Comparison of ENCODE assay signal across 8 cellular contexts in the genomic region with DNA sequence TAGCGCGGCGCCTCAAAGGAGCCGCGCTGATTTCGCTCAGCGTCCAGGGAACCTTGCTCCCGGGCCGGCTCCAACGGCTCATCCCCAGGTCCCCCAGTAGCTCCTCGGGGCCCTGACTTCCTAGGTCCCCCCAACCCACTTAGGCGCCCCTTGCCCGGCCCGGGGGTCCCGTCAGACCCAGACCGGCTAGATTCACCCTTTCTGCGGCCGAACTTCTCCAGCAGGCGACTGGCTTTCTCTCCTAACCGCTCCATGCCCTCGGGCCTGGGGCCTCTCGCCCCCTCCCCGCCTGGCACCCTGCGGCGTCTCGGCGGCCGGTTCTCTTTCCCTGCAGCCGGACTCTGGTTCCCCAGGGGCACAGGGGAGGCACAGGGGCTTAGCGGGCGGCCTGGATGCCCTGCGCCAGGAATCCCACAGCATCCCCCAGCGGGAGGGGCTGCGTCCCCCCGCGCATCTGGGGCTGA. TPM values are rescaled to one million over a fixed set of nuclear protein-coding genes. Genes with fewer than 3 reads are reported as not detected.
DNase-seq lines count a peak whose midpoint lies in the region; ATAC-seq and TF ChIP-seq lines count a peak whose summit lies in the region.

No MANE protein-coding gene starts in this region.

- H3K36me3 ChIP-seq in Peyer's patch (no peaks in the 10 kb centered on the region), psoas muscle (ENCODE audit: insufficient read depth in 1 of 2, low read depth in 1 of 2) (no peaks in the 10 kb centered on the region)

- TF ChIP-seq CTCF in Peyer's patch (IDR thresholded peaks at IDR 0.05) (no peak), foreskin keratinocyte (conservative IDR thresholded peaks at IDR 0.05) (no peak), psoas muscle (IDR thresholded peaks at IDR 0.05) (no peak)

- intact Hi-C loops in psoas muscle (cut with DNase I), result loop anchor here (5.0 to 10.0 kb wide), 2 partner anchors 47 to 425 kb away; no protein-coding TSS in a partner anchor

- H3K4me3 ChIP-seq in GM08714 (ENCODE audit: low read length), result peak overlapping the region; percentile 61; the same call in 1 of the 2 replicates
- peak overlapping the region; percentile 48 to 75 (median 62) for H3K4me3 ChIP-seq in Peyer's patch
- peak overlapping the region; percentile 71 for H3K4me3 ChIP-seq in psoas muscle

- 0 to 3% (median 1%) methylated on average over 25 to 36 of the region's 36 CpGs for WGBS in psoas muscle, 3 donors

- H3K27ac ChIP-seq in Peyer's patch (peak overlapping the region; percentile 18 to 72 (median 50)), foreskin keratinocyte (peak overlapping the region; percentile 44), psoas muscle (peak overlapping the region; percentile 19)

- no peak for TF ChIP-seq POLR2A in Peyer's patch (IDR thresholded peaks at IDR 0.05)

- H3K9me3 ChIP-seq in Peyer's patch (peaks cover 0 to 5% (median 0%) of the 10 kb centered on the region in 4 donors), psoas muscle (no peaks in the 10 kb centered on the region)

- DNase-seq in Peyer's patch (no peak), foreskin keratinocyte (no peak), psoas muscle (no peak), cerebellar cortex (ENCODE audit: low spot score) (no peak), HT-29 (ENCODE audit: low spot score) (no peak)
- no peak for DNase-seq in NK-92 treated with Interleukin-12 subunit alpha and Interleukin-12 subunit beta, amount 100 ng/mL, for 24 hours (lab: John Stamatoyannopoulos, UW)
- no peak for DNase-seq in activated CD8-positive, alpha-beta memory T cell treated with anti-CD3 and anti-CD28 coated beads for 24 hours

- ATAC-seq in foreskin keratinocyte, result no peak
- ATAC-seq in psoas muscle, result peak in 1 of 4 donors; percentile 14

- H3K4me1 ChIP-seq in Peyer's patch, result peaks cover 0 to 44% (median 17%) of the 10 kb centered on the region in 4 donors
- peaks cover 16% of the 10 kb centered on the region for H3K4me1 ChIP-seq in foreskin keratinocyte
- peaks cover 12% of the 10 kb centered on the region for H3K4me1 ChIP-seq in psoas muscle

- H3K27me3 ChIP-seq in Peyer's patch (no peaks in the 10 kb centered on the region), foreskin keratinocyte (no peaks in the 10 kb centered on the region), psoas muscle (ENCODE audit: insufficient read depth in 3 of 3, low read length in 2 of 3) (peaks cover 0 to 38% (median 20%) of the 10 kb centered on the region in 3 donors)

RNA-seq across cellular contexts. Expression of gene AJUBA, which starts 0.3 kb away (rescaled TPM):
- total RNA-seq in Peyer's patch (1 to 10 TPM in 3 of 4 donors, under 1 TPM in 1; 0.70 to 3.3 (median 2.4) TPM), foreskin keratinocyte (157 and 164 TPM in 2 replicates), psoas muscle (1 to 10 TPM in 3 of 4 donors, under 1 TPM in 1; 0.95 to 1.5 (median 1.2) TPM)
- polyA plus RNA-seq in foreskin keratinocyte (93.6 and 105 TPM in 2 replicates), psoas muscle (under 1 TPM; 0.65 to 0.77 (median 0.66) TPM)
- total RNA-seq in HT-29 (2014; rRNA removed; shearing (Covaris generic)), result 52.0 and 53.6 TPM in 2 replicates

RNA-seq across cellular contexts. Expression of gene HAUS4, which starts 25.2 kb away (rescaled TPM):
- total RNA-seq in Peyer's patch, result 100 to 1,000 TPM in 1 of 4 donors, 10 to 100 TPM in 3; 73.4 to 105 (median 83.5) TPM
- total RNA-seq in foreskin keratinocyte, result 44.1 and 51.5 TPM in 2 replicates
- polyA plus RNA-seq in foreskin keratinocyte, result 36.2 and 54.1 TPM in 2 replicates
- 10 to 100 TPM; 11.3 to 19.3 (median 12.0) TPM for total RNA-seq in psoas muscle
- 10 to 100 TPM; 13.7 to 23.7 (median 16.2) TPM for polyA plus RNA-seq in psoas muscle
- 28.5 and 29.4 TPM in 2 replicates for total RNA-seq in HT-29 (2014; rRNA removed; shearing (Covaris generic))

RNA-seq across cellular contexts. Expression of gene C14orf93, which starts 27.9 kb away (rescaled TPM):
- 10 to 100 TPM; 11.0 to 34.4 (median 19.8) TPM for total RNA-seq in Peyer's patch
- 7.9 and 9.2 TPM in 2 replicates for total RNA-seq in foreskin keratinocyte
- 6.2 and 7.6 TPM in 2 replicates for polyA plus RNA-seq in foreskin keratinocyte
- total RNA-seq in psoas muscle, result 1 to 10 TPM; 2.1 to 5.1 (median 4.2) TPM
- 1 to 10 TPM; 1.7 to 4.1 (median 3.4) TPM for polyA plus RNA-seq in psoas muscle
- 14.6 and 15.1 TPM in 2 replicates for total RNA-seq in HT-29 (2014; rRNA removed; shearing (Covaris generic))

RNA-seq across cellular contexts. Expression of gene PSMB5, which starts 52.7 kb away (rescaled TPM):
- total RNA-seq in Peyer's patch (100 to 1,000 TPM in 1 of 4 donors, 10 to 100 TPM in 3; 49.6 to 116 (median 68.8) TPM), foreskin keratinocyte (184 and 230 TPM in 2 replicates), psoas muscle (100 to 1,000 TPM; 156 to 307 (median 250) TPM)
- polyA plus RNA-seq in foreskin keratinocyte (262 and 290 TPM in 2 replicates), psoas muscle (100 to 1,000 TPM; 304 to 619 (median 496) TPM)
- 198 and 205 TPM in 2 replicates for total RNA-seq in HT-29 (2014; rRNA removed; shearing (Covaris generic))

RNA-seq across cellular contexts. Expression of gene PRMT5, which starts 52.9 kb away (rescaled TPM):
- total RNA-seq in Peyer's patch (10 to 100 TPM; 20.5 to 41.3 (median 26.6) TPM), foreskin keratinocyte (177 and 186 TPM in 2 replicates), psoas muscle (10 to 100 TPM; 67.5 to 80.4 (median 74.1) TPM)
- polyA plus RNA-seq in foreskin keratinocyte (153 and 160 TPM in 2 replicates), psoas muscle (10 to 100 TPM; 45.3 to 99.5 (median 88.6) TPM)
- total RNA-seq in HT-29 (2014; rRNA removed; shearing (Covaris generic)), result 46.4 and 47.6 TPM in 2 replicates

Comparison
In these comparisons a context has a peak if more than half of its experiments do, and no peak if none do; other contexts are left out.
1. RNA of gene AJUBA, which starts 0.3 kb away (total RNA-seq): 157 to 164 TPM in foreskin keratinocyte and 52.0 to 53.6 TPM in HT-29; 0.70 to 3.3 TPM in Peyer's patch and 0.95 to 1.5 TPM in psoas muscle; every median in the first group is over 10 times any median in the second.
2. Peak in every context shown above with its lines, with median percentiles within 50 percentile points of each other: H3K4me3 ChIP-seq and H3K27ac ChIP-seq.